Comparison of ENCODE assay signal across 16 cellular contexts in genomic region chr20:44222969-44223368, GRCh38. TPM values are rescaled to one million over a fixed set of nuclear protein-coding genes. Genes with fewer than 3 reads are reported as not detected.
DNase-seq lines count a peak whose midpoint lies in the region; ATAC-seq, FAIRE-seq and TF ChIP-seq lines count a peak whose summit lies in the region.
"Had no signal": no experiment of that assay in that cellular context is flagged by ENCODE, and none has a peak within 500 bp of the region (broad histone marks: within the 10 kb centered on the region; RNA-seq: fewer than 3 reads in every experiment).

No MANE protein-coding gene starts in this region.

- no TSS peak for BruUV-seq in HepG2 (replicated peaks; lab: Mats Ljungman, UMichigan)

- CTCF ChIA-PET in HepG2 (lab: Yijun Ruan, JAX; ENCODE audit: low intra/inter-chr PET ratio, low total read pairs): interaction anchor here (1.1 to 1.6 kb wide), 3 partner anchors 88 to 164 kb away, joined by 3 to 4 read pairs (median 3); partner anchors contain the start of gene FITM2

- ATAC-seq in HepG2 (peak; percentile 68), right lobe of liver (no peak), RWPE2 (ENCODE audit: low read depth) (no peak; the same call in 2 of the 3 replicates), HG02642 (IDR thresholded peaks at IDR 0.05; ENCODE audit: poor library complexity, unreplicated experiment) (no peak), GM18505 (IDR thresholded peaks at IDR 0.05; ENCODE audit: unreplicated experiment) (no peak), GM18502 (IDR thresholded peaks at IDR 0.05; ENCODE audit: poor library complexity, unreplicated experiment) (no peak)
- ATAC-seq: stimulated activated effector memory CD8-positive, alpha-beta T cell treated with anti-CD3 and anti-CD28 coated beads, Interleukin-12 subunit alpha, Interleukin-12 subunit beta, amount 100 ng/mL, for 72 hours had no signal

- TF ChIP-seq POLR2A in HepG2 (IDR thresholded peaks at IDR 0.05; ENCODE audit: insufficient read depth in 1 of 2, low read depth in 2 of 2, low read length in 2 of 2) (no peak), right lobe of liver (IDR thresholded peaks at IDR 0.05) (no peak), GM18505 (IDR thresholded peaks at IDR 0.05; ENCODE audit: borderline replicate concordance, extremely low read depth, insufficient read depth, insufficient read length) (no peak), spleen (IDR thresholded peaks at IDR 0.05) (no peak)

- H3K4me1 ChIP-seq in HepG2 (ENCODE audit: insufficient read depth, low read length) (peaks cover 1% of the 10 kb centered on the region), right lobe of liver (peaks cover 0 to 3% (median 1%) of the 10 kb centered on the region in 4 donors), RWPE2 (ENCODE audit: insufficient read depth, poor library complexity, severe bottlenecking) (peaks cover 6% of the 10 kb centered on the region), left ventricle myocardium inferior (peaks cover 39% of the 10 kb centered on the region), spleen (peaks cover 4 to 23% (median 12%) of the 10 kb centered on the region in 6 donors)
- H3K4me1 ChIP-seq: HAP-1 had no signal

- WGBS in HepG2 (ENCODE audit: low lambda C conversion rate): 52% methylated on average over 4 of the region's 4 CpGs
- 64% methylated on average over 4 of the region's 4 CpGs for WGBS in right lobe of liver (ENCODE audit: insufficient coverage, low coverage, low lambda C conversion rate, missing lambda C conversion rate)
- WGBS in spleen, 5 donors: 81 to 86% (median 84%) methylated on average over 4 of the region's 4 CpGs

- no peaks in the 10 kb centered on the region for H3K27me3 ChIP-seq in HepG2 (ENCODE audit: control insufficient read depth in 1 of 2, insufficient read depth in 2 of 2, low read length in 2 of 2)
- no peaks in the 10 kb centered on the region for H3K27me3 ChIP-seq in right lobe of liver
- H3K27me3 ChIP-seq in RWPE2 (ENCODE audit: insufficient read depth, poor library complexity, severe bottlenecking): no peaks in the 10 kb centered on the region
- H3K27me3 ChIP-seq in left ventricle myocardium inferior (ENCODE audit: low read depth): no peaks in the 10 kb centered on the region
- no peaks in the 10 kb centered on the region for H3K27me3 ChIP-seq in spleen (replicated peaks in 1 of 7)

- H2AFZ ChIP-seq in HepG2 (ENCODE audit: low read length): no peak overlapping the region

- H3K9me3 ChIP-seq in HepG2 (ENCODE audit: low read length) (no peaks in the 10 kb centered on the region), right lobe of liver (no peaks in the 10 kb centered on the region), RWPE2 (ENCODE audit: severe bottlenecking) (no peaks in the 10 kb centered on the region), left ventricle myocardium inferior (replicated peaks) (no peaks in the 10 kb centered on the region), spleen (no peaks in the 10 kb centered on the region)
- H3K9me3 ChIP-seq: HAP-1 had no signal

- TF ChIP-seq EP300 in HepG2 (IDR thresholded peaks at IDR 0.05; ENCODE audit: low read depth in 2 of 2, low read length in 2 of 2) (no peak), HepG2 (CRISPR knock-in tag; IDR thresholded peaks at IDR 0.05; ENCODE audit: borderline replicate concordance) (no peak)

- no peak overlapping the region for H3K9ac ChIP-seq in HepG2 (ENCODE audit: insufficient read depth, low read depth, low read length)

- intact Hi-C loops in HepG2 (cut with micrococcal nuclease; ENCODE audit: unreplicated experiment): no loop called here
- intact Hi-C loops in right lobe of liver (cut with DNase I): loop anchor here in 1 of 2 donors (10.0 kb wide), 1 partner anchor 82 kb away; no protein-coding TSS in a partner anchor
- intact Hi-C loops in left ventricle myocardium inferior (cut with micrococcal nuclease): no loop called here
- intact Hi-C loops in spleen (cut with DNase I; ENCODE audit: low total_unique reads): no loop called here

- DNase-seq in HepG2 (ENCODE audit: low spot score) (peak; percentile 31), right lobe of liver (no peak), RWPE2 (ENCODE audit: low spot score) (no peak), left ventricle myocardium inferior (peak; percentile 28), spleen (no peak)
- DNase-seq: activated gamma-delta T cell treated with Interleukin-2 at 50 U/mL for 16 hours, DMS79 had no signal

- H3K4me3 ChIP-seq in HepG2 (replicated peaks in 1 of 3; ENCODE audit: insufficient read depth in 1 of 3, low read depth in 2 of 3, low read length in 3 of 3) (no peak overlapping the region), right lobe of liver (no peak overlapping the region), RWPE2 (ENCODE audit: severe bottlenecking) (no peak overlapping the region), left ventricle myocardium inferior (no peak overlapping the region), spleen (no peak overlapping the region)
- H3K4me3 ChIP-seq: HAP-1, lung had no signal

- H3K79me2 ChIP-seq in HepG2 (ENCODE audit: insufficient read depth, low read length): no peaks in the 10 kb centered on the region

- no peak for TF ChIP-seq RAD21 in HepG2 (CRISPR knock-in tag; IDR thresholded peaks at IDR 0.05)

- H3K4me2 ChIP-seq in HepG2 (ENCODE audit: low read depth, low read length): no peak overlapping the region

- POLR2A ChIA-PET in HepG2 (lab: Yijun Ruan, JAX): interaction anchor here (1.0 kb wide), 1 partner anchor 211 kb away, joined by 3 read pairs; no protein-coding TSS in a partner anchor

- no peak overlapping the region for H3K27ac ChIP-seq in HepG2 (ENCODE audit: extremely low read length, insufficient read depth, low read length)
- no peak overlapping the region for H3K27ac ChIP-seq in right lobe of liver
- H3K27ac ChIP-seq in RWPE2 (ENCODE audit: poor library complexity, severe bottlenecking): no peak overlapping the region
- H3K27ac ChIP-seq in left ventricle myocardium inferior (replicated peaks): peak overlapping the region; percentile 80
- no peak overlapping the region for H3K27ac ChIP-seq in spleen
- H3K27ac ChIP-seq: VCaP had no signal

- FAIRE-seq in HepG2 (lab: Jason Lieb, UNC): no peak

- in situ Hi-C loops in HepG2 (cut with HindIII; ENCODE audit: extremely low pct_ligation_motif_present, low pct_unique_long_range_greater_than_20kb): no loop called here

- H4K20me1 ChIP-seq in HepG2 (ENCODE audit: insufficient read depth, low read length): no peaks in the 10 kb centered on the region

- TF ChIP-seq CTCF in HepG2 (CRISPR knock-in tag; IDR thresholded peaks at IDR 0.05): peak; percentile 52
- no peak for TF ChIP-seq CTCF in right lobe of liver (IDR thresholded peaks at IDR 0.05)
- TF ChIP-seq CTCF in RWPE2 (IDR thresholded peaks at IDR 0.05; ENCODE audit: poor library complexity, severe bottlenecking): peak; percentile 27
- TF ChIP-seq CTCF in left ventricle myocardium inferior (IDR thresholded peaks at IDR 0.05; ENCODE audit: borderline replicate concordance): no peak
- TF ChIP-seq CTCF in spleen (IDR thresholded peaks at IDR 0.05 in 8 of 11, conservative IDR thresholded peaks at IDR 0.05 in 3 of 11): no peak

- no peaks in the 10 kb centered on the region for H3K36me3 ChIP-seq in HepG2 (replicated peaks in 1 of 2; ENCODE audit: control insufficient read depth in 1 of 2, insufficient read depth in 2 of 2, low read length in 2 of 2)
- no peaks in the 10 kb centered on the region for H3K36me3 ChIP-seq in right lobe of liver
- H3K36me3 ChIP-seq in RWPE2 (ENCODE audit: low read depth): no peaks in the 10 kb centered on the region
- H3K36me3 ChIP-seq in left ventricle myocardium inferior: peaks cover 5% of the 10 kb centered on the region
- H3K36me3 ChIP-seq in spleen: peaks cover 0 to 5% (median 0%) of the 10 kb centered on the region in 6 donors
- H3K36me3 ChIP-seq: HAP-1 had no signal

RNA-seq across cellular contexts. Expression of gene OSER1, which starts 12.4 kb away (rescaled TPM):
- 71.2 and 92.8 TPM in 2 replicates for total RNA-seq in HepG2 (2016; rRNA removed; fragmentation: Illumina TruSeq; extraction: Trizol)
- 47.2 and 53.9 TPM in 2 replicates for total RNA-seq in HepG2 (2016; cell fraction: cytosol; rRNA removed; fragmentation: Illumina TruSeq; extraction: Trizol; ENCODE audit: low read depth)
- 68.4 and 97.8 TPM in 2 replicates for total RNA-seq in HepG2 (2016; cell fraction: insoluble cytoplasmic fraction; rRNA removed; fragmentation: Illumina TruSeq; extraction: Trizol)
- total RNA-seq in HepG2 (2016; cell fraction: membrane; rRNA removed; fragmentation: Illumina TruSeq; extraction: Trizol): 55.7 and 63.5 TPM in 2 replicates
- 43.8 and 44.3 TPM in 2 replicates for total RNA-seq in HepG2 (2016; cell fraction: nucleus; rRNA removed; fragmentation: Illumina TruSeq; extraction: Trizol)
- 67.0 and 71.5 TPM in 2 replicates for polyA plus RNA-seq in HepG2 (2011; rRNA removed)
- 45.9 and 56.3 TPM in 2 replicates for polyA plus RNA-seq in HepG2 (2011; cell fraction: cytosol; rRNA removed)
- 61.9 and 63.0 TPM in 2 replicates for polyA plus RNA-seq in HepG2 (2011; cell fraction: nucleus; rRNA removed)
- 47.9 and 61.6 TPM in 2 replicates for polyA plus RNA-seq in HepG2 (2012)
- polyA plus RNA-seq in HepG2 (2016; cell fraction: cytosol; fragmentation: Illumina TruSeq; extraction: Trizol; ENCODE audit: low read depth): 20.0 and 20.3 TPM in 2 replicates
- polyA plus RNA-seq in HepG2 (2016; cell fraction: insoluble cytoplasmic fraction; fragmentation: Illumina TruSeq; extraction: Trizol; ENCODE audit: low read depth): 76.4 and 82.6 TPM in 2 replicates
- polyA plus RNA-seq in HepG2 (2016; cell fraction: membrane; fragmentation: Illumina TruSeq; extraction: Trizol; ENCODE audit: low read depth): 22.2 and 23.0 TPM in 2 replicates
- 77.5 and 79.8 TPM in 2 replicates for polyA plus RNA-seq in HepG2 (2016; cell fraction: nucleus; fragmentation: Illumina TruSeq; extraction: Trizol; ENCODE audit: insufficient read depth, low read depth)
- 42.9 and 49.7 TPM in 2 replicates for polyA minus RNA-seq in HepG2 (2011; rRNA and poly(A)+ RNA removed; ENCODE audit: low replicate concordance)
- polyA minus RNA-seq in HepG2 (2011; cell fraction: cytosol; rRNA and poly(A)+ RNA removed): 32.4 and 37.8 TPM in 2 replicates
- 18.4 and 28.8 TPM in 2 replicates for polyA minus RNA-seq in HepG2 (2011; cell fraction: nucleus; rRNA and poly(A)+ RNA removed)
- total RNA-seq in right lobe of liver: 10 to 100 TPM; 13.0 to 20.4 (median 17.3) TPM
- 34.0 TPM for total RNA-seq in left ventricle myocardium inferior
- total RNA-seq in spleen: 10 to 100 TPM; 28.5 to 42.0 (median 36.1) TPM
- polyA plus RNA-seq in spleen: 10 to 100 TPM; 36.9 to 47.0 (median 40.6) TPM

RNA-seq across cellular contexts. Expression of gene GDAP1L1, which starts 24.1 kb away (rescaled TPM):
- not detected in 2 replicates for total RNA-seq in HepG2 (2016; rRNA removed; fragmentation: Illumina TruSeq; extraction: Trizol)
- total RNA-seq in HepG2 (2016; cell fraction: cytosol; rRNA removed; fragmentation: Illumina TruSeq; extraction: Trizol; ENCODE audit: low read depth): not detected in 2 replicates
- not detected in 2 replicates for total RNA-seq in HepG2 (2016; cell fraction: insoluble cytoplasmic fraction; rRNA removed; fragmentation: Illumina TruSeq; extraction: Trizol)
- total RNA-seq in HepG2 (2016; cell fraction: membrane; rRNA removed; fragmentation: Illumina TruSeq; extraction: Trizol): not detected in 2 replicates
- total RNA-seq in HepG2 (2016; cell fraction: nucleus; rRNA removed; fragmentation: Illumina TruSeq; extraction: Trizol): not detected in 2 replicates
- 0.04 and 0.13 TPM in 2 replicates for polyA plus RNA-seq in HepG2 (2011; rRNA removed)
- 0.26 TPM in 1 of 2 replicates, not detected in the other for polyA plus RNA-seq in HepG2 (2011; cell fraction: cytosol; rRNA removed)
- polyA plus RNA-seq in HepG2 (2011; cell fraction: nucleus; rRNA removed): 0.26 TPM in 1 of 2 replicates, not detected in the other
- polyA plus RNA-seq in HepG2 (2012): 0.47 and 0.64 TPM in 2 replicates
- not detected in 2 replicates for polyA plus RNA-seq in HepG2 (2016; cell fraction: cytosol; fragmentation: Illumina TruSeq; extraction: Trizol; ENCODE audit: low read depth)
- not detected in 2 replicates for polyA plus RNA-seq in HepG2 (2016; cell fraction: insoluble cytoplasmic fraction; fragmentation: Illumina TruSeq; extraction: Trizol; ENCODE audit: low read depth)
- polyA plus RNA-seq in HepG2 (2016; cell fraction: membrane; fragmentation: Illumina TruSeq; extraction: Trizol; ENCODE audit: low read depth): not detected in 2 replicates
- polyA plus RNA-seq in HepG2 (2016; cell fraction: nucleus; fragmentation: Illumina TruSeq; extraction: Trizol; ENCODE audit: insufficient read depth, low read depth): not detected in 2 replicates
- polyA minus RNA-seq in HepG2 (2011; rRNA and poly(A)+ RNA removed; ENCODE audit: low replicate concordance): not detected in 2 replicates
- not detected in 2 replicates for polyA minus RNA-seq in HepG2 (2011; cell fraction: cytosol; rRNA and poly(A)+ RNA removed)
- polyA minus RNA-seq in HepG2 (2011; cell fraction: nucleus; rRNA and poly(A)+ RNA removed): not detected in 2 replicates
- total RNA-seq in right lobe of liver: not detected
- 0.55 TPM for total RNA-seq in left ventricle myocardium inferior
- total RNA-seq in spleen: not detected
- not detected for polyA plus RNA-seq in spleen
- total RNA-seq: lung, ureter had no signal

RNA-seq across cellular contexts. Expression of gene JPH2, which starts 36.0 kb away (rescaled TPM):
- total RNA-seq in HepG2 (2016; rRNA removed; fragmentation: Illumina TruSeq; extraction: Trizol) (not detected in 2 replicates), right lobe of liver (under 1 TPM in 5 of 6 experiments, not detected in 1; 0.09 to 0.31 (median 0.10) TPM), left ventricle myocardium inferior (151 TPM), spleen (1 to 10 TPM; 1.0 to 4.4 (median 1.3) TPM)
- not detected in 2 replicates for total RNA-seq in HepG2 (2016; cell fraction: cytosol; rRNA removed; fragmentation: Illumina TruSeq; extraction: Trizol; ENCODE audit: low read depth)
- total RNA-seq in HepG2 (2016; cell fraction: insoluble cytoplasmic fraction; rRNA removed; fragmentation: Illumina TruSeq; extraction: Trizol): not detected in 2 replicates
- total RNA-seq in HepG2 (2016; cell fraction: membrane; rRNA removed; fragmentation: Illumina TruSeq; extraction: Trizol): not detected in 2 replicates
- not detected in 2 replicates for total RNA-seq in HepG2 (2016; cell fraction: nucleus; rRNA removed; fragmentation: Illumina TruSeq; extraction: Trizol)
- polyA plus RNA-seq in HepG2 (2011; rRNA removed) (0.42 and 0.61 TPM in 2 replicates), spleen (1 to 10 TPM in 1 of 3 donors, under 1 TPM in 2; 0.50 to 2.7 (median 0.76) TPM)
- 0.23 and 0.32 TPM in 2 replicates for polyA plus RNA-seq in HepG2 (2011; cell fraction: cytosol; rRNA removed)
- 2.7 and 2.9 TPM in 2 replicates for polyA plus RNA-seq in HepG2 (2011; cell fraction: nucleus; rRNA removed)
- polyA plus RNA-seq in HepG2 (2012): 0.52 and 1.4 TPM in 2 replicates
- polyA plus RNA-seq in HepG2 (2016; cell fraction: cytosol; fragmentation: Illumina TruSeq; extraction: Trizol; ENCODE audit: low read depth): not detected in 2 replicates
- not detected in 2 replicates for polyA plus RNA-seq in HepG2 (2016; cell fraction: insoluble cytoplasmic fraction; fragmentation: Illumina TruSeq; extraction: Trizol; ENCODE audit: low read depth)
- not detected in 2 replicates for polyA plus RNA-seq in HepG2 (2016; cell fraction: membrane; fragmentation: Illumina TruSeq; extraction: Trizol; ENCODE audit: low read depth)
- not detected in 2 replicates for polyA plus RNA-seq in HepG2 (2016; cell fraction: nucleus; fragmentation: Illumina TruSeq; extraction: Trizol; ENCODE audit: insufficient read depth, low read depth)
- polyA minus RNA-seq in HepG2 (2011; rRNA and poly(A)+ RNA removed; ENCODE audit: low replicate concordance): 1.1 and 9.5 TPM in 2 replicates
- polyA minus RNA-seq in HepG2 (2011; cell fraction: cytosol; rRNA and poly(A)+ RNA removed): 0.30 TPM in 1 of 2 replicates, not detected in the other
- polyA minus RNA-seq in HepG2 (2011; cell fraction: nucleus; rRNA and poly(A)+ RNA removed): 3.7 and 4.5 TPM in 2 replicates
- polyA plus RNA-seq: neural cell had no signal

Comparison
In these comparisons a context has a peak if more than half of its experiments do, and no peak if none do; other contexts are left out.
1. DNase-seq: peak in HepG2 (single experiment) and left ventricle myocardium inferior (single experiment); none in right lobe of liver (0 of 3), RWPE2 (single experiment) and spleen (single experiment).
2. CTCF ChIP-seq: peak in HepG2 (single experiment) and RWPE2 (single experiment); none in right lobe of liver (0 of 4), left ventricle myocardium inferior (single experiment) and spleen (0 of 11).
3. RNA of gene JPH2, which starts 36.0 kb away (total RNA-seq): 151 TPM in left ventricle myocardium inferior (single experiment); 1.0 to 4.4 TPM in spleen, 0.09 to 0.31 TPM in right lobe of liver and not detected in HepG2; every median in the first group is over 10 times any median in the second.